ENCODE assay signal across 1 cellular context in genomic region chr2:191020742-191021381, GRCh38.
TF ChIP-seq lines count a peak whose summit lies in the region.

No MANE protein-coding gene starts in this region.

TF ChIP-seq in HepG2, 621 proteins besides CTCF, POLR2A, EP300 and RAD21 (continued from another document and continues in another):
- TF ChIP-seq CHD2 (IDR thresholded peaks at IDR 0.05; ENCODE audit: low read depth, low read length) (no peak), MED13 (CRISPR knock-in tag; IDR thresholded peaks at IDR 0.05) (no peak), MAFG (CRISPR knock-in tag; IDR thresholded peaks at IDR 0.05) (peak; percentile 52; the same call in 1 of the 2 replicates), ZNF772 (CRISPR knock-in tag; IDR thresholded peaks at IDR 0.05) (no peak; the same call in 1 of the 2 replicates), NFIB (CRISPR knock-in tag; IDR thresholded peaks at IDR 0.05; ENCODE audit: borderline replicate concordance) (no peak), ZNF564 (CRISPR knock-in tag; IDR thresholded peaks at IDR 0.05) (no peak), DNMT1 (CRISPR knock-in tag; IDR thresholded peaks at IDR 0.05) (no peak), ZNF572 (CRISPR knock-in tag; IDR thresholded peaks at IDR 0.05) (peak; percentile 79; the same call in 1 of the 2 replicates), ZSCAN5A (CRISPR knock-in tag; IDR thresholded peaks at IDR 0.05; ENCODE audit: borderline replicate concordance) (peak; percentile 51; the same call in 1 of the 2 replicates), RBFOX2 (IDR thresholded peaks at IDR 0.05; ENCODE audit: low read depth, low read length) (peak; percentile 71), XBP1 (CRISPR knock-in tag; IDR thresholded peaks at IDR 0.05) (no peak), THAP9 (CRISPR knock-in tag; IDR thresholded peaks at IDR 0.05; ENCODE audit: borderline replicate concordance) (no peak), ZBTB26 (CRISPR knock-in tag; IDR thresholded peaks at IDR 0.05; ENCODE audit: borderline replicate concordance) (no peak), CEBPB (IDR thresholded peaks at IDR 0.05; ENCODE audit: borderline replicate concordance, low read depth, low read length) (peak; percentile 40; the same call in 1 of the 2 replicates), NBN (conservative IDR thresholded peaks at IDR 0.05) (no peak), THAP8 (CRISPR knock-in tag; IDR thresholded peaks at IDR 0.05; ENCODE audit: borderline replicate concordance) (no peak), IRX3 (CRISPR knock-in tag; IDR thresholded peaks at IDR 0.05; ENCODE audit: borderline replicate concordance, low read depth) (no peak), ZNF781 (CRISPR knock-in tag; IDR thresholded peaks at IDR 0.05; ENCODE audit: borderline replicate concordance, not compliant biosample characterization) (no peak), NONO (IDR thresholded peaks at IDR 0.05) (no peak), NONO (CRISPR knock-in tag; conservative IDR thresholded peaks at IDR 0.05) (no peak), HHEX (CRISPR knock-in tag; IDR thresholded peaks at IDR 0.05) (no peak), ETS1 (CRISPR knock-in tag; IDR thresholded peaks at IDR 0.05) (no peak), ADNP (CRISPR knock-in tag; IDR thresholded peaks at IDR 0.05) (no peak), KLF13 (CRISPR knock-in tag; IDR thresholded peaks at IDR 0.05) (peak; percentile 9; the same call in 1 of the 2 replicates), EED (CRISPR knock-in tag; IDR thresholded peaks at IDR 0.05) (no peak), ZNF513 (CRISPR knock-in tag; conservative IDR thresholded peaks at IDR 0.05) (no peak), ASH2L (IDR thresholded peaks at IDR 0.05; ENCODE audit: insufficient read length, low read depth, low read length) (no peak), ARHGAP35 (CRISPR knock-in tag; IDR thresholded peaks at IDR 0.05; ENCODE audit: borderline replicate concordance) (no peak), ERF (CRISPR knock-in tag; IDR thresholded peaks at IDR 0.05) (no peak), TEF (CRISPR knock-in tag; IDR thresholded peaks at IDR 0.05) (no peak), ZNF737 (CRISPR knock-in tag; IDR thresholded peaks at IDR 0.05; ENCODE audit: borderline replicate concordance) (peak; percentile 98; the same call in 1 of the 2 replicates), E2F1 (CRISPR knock-in tag; IDR thresholded peaks at IDR 0.05) (no peak), ZBTB38 (CRISPR knock-in tag; IDR thresholded peaks at IDR 0.05) (no peak), CEBPZ (IDR thresholded peaks at IDR 0.05; ENCODE audit: low read length) (no peak), ZNF512 (CRISPR knock-in tag; IDR thresholded peaks at IDR 0.05) (no peak; the same call in 1 of the 2 replicates), DDIT3 (CRISPR knock-in tag; IDR thresholded peaks at IDR 0.05) (no peak), ZNF34 (CRISPR knock-in tag; IDR thresholded peaks at IDR 0.05; ENCODE audit: borderline replicate concordance) (0 out of 2 replicates have a peak, but pooled peaks have one; percentile 70), ZNF687 (CRISPR knock-in tag; IDR thresholded peaks at IDR 0.05) (peak; percentile 3)
